ENCODE assay signal across 8 cellular contexts in genomic region chr18:51030537-51031258, GRCh38. TPM values are rescaled to one million over a fixed set of nuclear protein-coding genes. Genes with fewer than 3 reads are reported as not detected.
DNase-seq lines count a peak whose midpoint lies in the region; ATAC-seq and TF ChIP-seq lines count a peak whose summit lies in the region.

No MANE protein-coding gene starts in this region.

- peak overlapping the region; percentile 95 for H3K4me2 ChIP-seq in GM23248 (ENCODE audit: unreplicated experiment)

- peaks cover 15% of the 10 kb centered on the region; the same call in 1 of the 2 replicates for H4K20me1 ChIP-seq in GM23248 (ENCODE audit: insufficient read depth)

- TF ChIP-seq POLR2A in body of pancreas (IDR thresholded peaks at IDR 0.05), result no peak

- H3K9me3 ChIP-seq in GM23248 (ENCODE audit: low read depth) (no peaks in the 10 kb centered on the region), body of pancreas (no peaks in the 10 kb centered on the region), iPS-20b (ENCODE audit: insufficient read depth, low read depth, low read length) (no peaks in the 10 kb centered on the region), skeletal muscle tissue (ENCODE audit: control insufficient read depth in 3 of 3, low read length in 3 of 3) (no peaks in the 10 kb centered on the region)

- peak overlapping the region; percentile 92 for H3K4me3 ChIP-seq in GM23248
- peak overlapping the region; percentile 42 to 53 for H3K4me3 ChIP-seq in body of pancreas
- peak overlapping the region; percentile 93 for H3K4me3 ChIP-seq in iPS-20b (ENCODE audit: low read length)
- H3K4me3 ChIP-seq in skeletal muscle tissue (ENCODE audit: low read length in 3 of 3), result peak overlapping the region; percentile 83 to 87 (median 86)

- H3K36me3 ChIP-seq in GM23248 (ENCODE audit: low read depth) (no peaks in the 10 kb centered on the region), body of pancreas (replicated peaks in 1 of 2; ENCODE audit: insufficient read depth in 1 of 2, low read depth in 2 of 2) (no peaks in the 10 kb centered on the region), iPS-20b (ENCODE audit: insufficient read depth, low read depth, low read length) (peaks cover 9% of the 10 kb centered on the region; the same call in 1 of the 2 replicates), skeletal muscle tissue (ENCODE audit: control insufficient read depth in 3 of 3, insufficient read depth in 3 of 3, low read length in 3 of 3) (peaks cover 0 to 3% (median 0%) of the 10 kb centered on the region in 3 donors)

- H2AFZ ChIP-seq in GM23248, result 0 out of 2 replicates have a peak overlapping the region, but pooled peaks have one; percentile 23

- H3K9ac ChIP-seq in GM23248 (peak overlapping the region; percentile 95), iPS-20b (ENCODE audit: low read depth, low read length) (peak overlapping the region; percentile 77), skeletal muscle tissue (ENCODE audit: low read depth in 1 of 3, low read length in 3 of 3) (peak overlapping the region; percentile 89 to 99 (median 99))

- no peaks in the 10 kb centered on the region for H3K27me3 ChIP-seq in GM23248 (replicated peaks; ENCODE audit: insufficient read depth)
- H3K27me3 ChIP-seq in body of pancreas, result no peaks in the 10 kb centered on the region
- H3K27me3 ChIP-seq in iPS-20b (ENCODE audit: insufficient read depth, low read length), result no peaks in the 10 kb centered on the region
- no peaks in the 10 kb centered on the region for H3K27me3 ChIP-seq in skeletal muscle tissue (ENCODE audit: control insufficient read depth in 3 of 3, insufficient read depth in 3 of 3, low read length in 3 of 3)

- in situ Hi-C loops in GM23248 (cut with MboI), result no loop called here

- peaks cover 92% of the 10 kb centered on the region for H3K79me2 ChIP-seq in GM23248 (ENCODE audit: insufficient read depth)

- WGBS in GM23248 (ENCODE audit: low coverage in 1 of 2, low lambda C conversion rate in 2 of 2, missing lambda C conversion rate in 2 of 2), 2 experiments, result 0 to 1% methylated on average over 30 to 34 of the region's 66 CpGs
- 0% methylated on average over 12 to 31 of the region's 66 CpGs for WGBS in body of pancreas, 2 donors

- peaks cover 5% of the 10 kb centered on the region; the same call in 1 of the 2 replicates for H3F3A ChIP-seq in GM23248 (ENCODE audit: insufficient read depth)

- TF ChIP-seq CTCF in body of pancreas (IDR thresholded peaks at IDR 0.05), result no peak

- peaks cover 24% of the 10 kb centered on the region for H3K4me1 ChIP-seq in GM23248 (ENCODE audit: insufficient read depth)
- H3K4me1 ChIP-seq in body of pancreas, result peaks cover 66% of the 10 kb centered on the region
- peaks cover 38% of the 10 kb centered on the region for H3K4me1 ChIP-seq in iPS-20b (ENCODE audit: insufficient read depth, low read length)
- peaks cover 31 to 46% (median 36%) of the 10 kb centered on the region in 3 donors for H3K4me1 ChIP-seq in skeletal muscle tissue (ENCODE audit: control insufficient read depth in 3 of 3, insufficient read depth in 3 of 3, low read length in 3 of 3)

- intact Hi-C loops in body of pancreas (cut with DNase I), result loop anchor here (10.0 kb wide), 1 partner anchor 56 kb away; no protein-coding TSS in a partner anchor

- H3K9me2 ChIP-seq in GM23248 (ENCODE audit: insufficient read depth), result no peaks in the 10 kb centered on the region

- DNase-seq in GM04504 (ENCODE audit: low read depth) (peak; percentile 27), GM23248 (peak; percentile 87), LoVo (ENCODE audit: low spot score) (peak; percentile 62), T1000 (lab: John Stamatoyannopoulos, UW) (peak; percentile 41), body of pancreas (peak; percentile 74 to 82 (median 77)), 8988T (no peak)

- H3K27ac ChIP-seq in GM23248, result peak overlapping the region; percentile 94
- peak overlapping the region; percentile 95 to 98 (median 98) for H3K27ac ChIP-seq in body of pancreas
- H3K27ac ChIP-seq in iPS-20b (ENCODE audit: low read length), result peak overlapping the region; percentile 80
- peak overlapping the region; percentile 91 for H3K27ac ChIP-seq in skeletal muscle tissue (ENCODE audit: low read depth, low read length)

- peak; percentile 82 for ATAC-seq in body of pancreas

RNA-seq across cellular contexts. Expression of gene SMAD4, which starts 0.7 kb away (rescaled TPM):
- total RNA-seq in GM23248 (2014; rRNA removed; shearing (Covaris generic)), result 90.4 and 175 TPM in 2 replicates
- 37.5 and 39.6 TPM in 2 replicates for polyA plus RNA-seq in GM23248 (2016; fragmentation: Nextera tagmentation; extraction: Ambion mirVana)
- total RNA-seq in body of pancreas, result 100 to 1,000 TPM in 1 of 2 donors, 10 to 100 TPM in 1; 78.6 to 173 TPM
- 52.2 TPM for total RNA-seq in skeletal muscle tissue
